Comparison of ENCODE assay signal across 33 cellular contexts in genomic region chr11:18501629-18502028, GRCh38. TPM values are rescaled to one million over a fixed set of nuclear protein-coding genes. Genes with fewer than 3 reads are reported as not detected.
"Had no signal": no experiment of that assay in that cellular context is flagged by ENCODE, and none has a peak within 500 bp of the region (broad histone marks: within the 10 kb centered on the region; RNA-seq: fewer than 3 reads in every experiment).

No MANE protein-coding gene starts in this region.

- H3K27me3 Mint-ChIP-seq: T-cell had no signal

- H3K27ac ChIP-seq: breast epithelium, SK-N-MC had no signal

- DNase-seq: activated CD4-positive, alpha-beta T cell treated with anti-CD3 and anti-CD28 coated beads for 48 hours; activated CD4-positive, alpha-beta T cell treated with anti-CD3 and anti-CD28 coated beads, Interleukin-2, amount 50 U/mL, for 4 hours; activated CD4-positive, CD25-positive, alpha-beta regulatory T cell treated with anti-CD3 and anti-CD28 coated beads, Interleukin-2, amount 50 U/mL, for 72 hours; activated CD8-positive, alpha-beta memory T cell treated with anti-CD3 and anti-CD28 coated beads, Interleukin-2, amount 50 U/mL, for 48 hours; activated CD8-positive, alpha-beta T cell treated with anti-CD3 and anti-CD28 coated beads, Interleukin-2, amount 10 ng/mL, durations not matched to agents 7 days and 5 days; activated effector memory CD4-positive, alpha-beta T cell treated with anti-CD3 and anti-CD28 coated beads, Interleukin-2, amount 50 U/mL, for 16 hours; activated naive CD4-positive, alpha-beta T cell treated with Interleukin-2 at 50 U/mL for 16 hours; activated T-cell treated with anti-CD3 and anti-CD28 coated beads, Interleukin-2, amount 50 U/mL, for 1 hour; aorta; caudate nucleus; cortex of kidney; Karpas-422; MV-4-11; NCI-H1092 treated with DMSO at 0.1 percent for 48 hours; NCI-H1417 treated with DMSO at 0.1 percent for 48 hours; NCI-H1694; NCI-H2029; NCI-H2107; NCI-H2171 treated with DMSO at 0.1 percent for 48 hours; NCI-H226; NCI-H526; NCI-H774; OCI-M1; RPMI8226; T-cell had no signal

- H3K9me3 Mint-ChIP-seq: T-cell, WTC11 had no signal

- H3K27ac Mint-ChIP-seq: activated CD8-positive, alpha-beta T cell treated with anti-CD3 and anti-CD28 coated beads, Interleukin-2, amount 10 ng/mL, durations not matched to agents 7 days and 5 days; T-cell; WTC11 had no signal

- H3K27me3 ChIP-seq: breast epithelium had no signal

- H3K36me3 ChIP-seq: breast epithelium had no signal

- ATAC-seq: activated CD8-positive, alpha-beta T cell treated with anti-CD3 and anti-CD28 coated beads, Interleukin-2, amount 10 ng/mL, durations not matched to agents 7 days and 5 days; Panc1; Right ventricle myocardium inferior; T-cell; WTC11 had no signal

- H3K4me3 ChIP-seq: breast epithelium, SK-N-MC had no signal

- H3K4me1 ChIP-seq: breast epithelium had no signal

- H3K4me1 Mint-ChIP-seq: WTC11 had no signal

- H3K4me3 Mint-ChIP-seq: activated CD8-positive, alpha-beta T cell treated with anti-CD3 and anti-CD28 coated beads, Interleukin-2, amount 10 ng/mL, durations not matched to agents 7 days and 5 days; T-cell; WTC11 had no signal

- H3K9me3 ChIP-seq: breast epithelium had no signal

RNA-seq across cellular contexts. Expression of gene LDHAL6A, which starts 46.0 kb away (rescaled TPM):
- total RNA-seq: activated CD8-positive, alpha-beta T cell treated with anti-CD3 and anti-CD28 coated beads, Interleukin-2, amount 10 ng/mL, durations not matched to agents 7 days and 5 days; aorta; breast epithelium; chondrocyte; NCI-H460; Right ventricle myocardium inferior; T-helper 2 cell treated with Interferon-gamma antibody and Interleukin-4, amounts not matched to agents 100 ng/mL and 5 ng/mL, for 36 hours; WTC11 had no signal
- polyA plus RNA-seq: aorta had no signal
